ENCODE assay signal across 8 cellular contexts in genomic region chr7:76303057-76303828, GRCh38. TPM values are rescaled to one million over a fixed set of nuclear protein-coding genes. Genes with fewer than 3 reads are reported as not detected.
A peak's percentile ranks its signal among the peaks of the same experiment; 100 is the strongest.
DNase-seq lines count a peak whose midpoint lies in the region.

No MANE protein-coding gene starts in this region.

- DNase-seq in NCI-H524 (lab: John Stamatoyannopoulos, UW) = peak; percentile 63 to 67
- DNase-seq in NCI-H524 treated with DMSO at 0.1 percent for 48 hours (lab: John Stamatoyannopoulos, UW) = no peak
- peak; percentile 87 to 94 for DNase-seq in SJSA1 (ENCODE audit: low read depth in 1 of 2, low spot score in 2 of 2)
- peak; percentile 82 for DNase-seq in activated naive CD4-positive, alpha-beta T cell treated with Interleukin-2 at 50 U/mL for 16 hours
- peak; percentile 84 for DNase-seq in foreskin melanocyte

- H3K9me3 ChIP-seq in HUES64 (ENCODE audit: insufficient read depth, low read depth, low read length) (no peaks in the 10 kb centered on the region), SJSA1 (replicated peaks) (no peaks in the 10 kb centered on the region), neuron (ENCODE audit: low read length) (no peaks in the 10 kb centered on the region), stomach smooth muscle (ENCODE audit: control insufficient read depth in 2 of 2, low read length in 2 of 2) (no peaks in the 10 kb centered on the region)

- H3K36me3 ChIP-seq in HUES64 (ENCODE audit: insufficient read depth, low read length) (peaks cover 7% of the 10 kb centered on the region), SJSA1 (peaks cover 27% of the 10 kb centered on the region), neuron (ENCODE audit: insufficient read depth, low read length) (no peaks in the 10 kb centered on the region), stomach smooth muscle (ENCODE audit: control insufficient read depth in 2 of 2, insufficient read depth in 2 of 2, low read length in 2 of 2) (peaks cover 4 to 6% of the 10 kb centered on the region in 2 donors)

- under 1% methylated on average over 49 of the region's 49 CpGs for WGBS in HUES64

- H2AFZ ChIP-seq in neuron (ENCODE audit: low read depth, low read length) = peak overlapping the region; percentile 80

- H3K4me1 ChIP-seq in HUES64 (ENCODE audit: insufficient read depth, low read length) (peaks cover 17% of the 10 kb centered on the region), SJSA1 (replicated peaks) (peaks cover 21% of the 10 kb centered on the region), neuron (ENCODE audit: insufficient read depth, low read length) (peaks cover 21% of the 10 kb centered on the region), stomach smooth muscle (ENCODE audit: control insufficient read depth, insufficient read depth, low read length) (peaks cover 52% of the 10 kb centered on the region)

- H3K27me3 ChIP-seq in HUES64 (ENCODE audit: insufficient read depth, low read length) (peaks cover 11% of the 10 kb centered on the region; the same call in 1 of the 2 replicates), SJSA1 (replicated peaks) (no peaks in the 10 kb centered on the region), neuron (ENCODE audit: insufficient read depth, low read length) (no peaks in the 10 kb centered on the region), stomach smooth muscle (ENCODE audit: control insufficient read depth in 1 of 2, insufficient read depth in 2 of 2, low read length in 2 of 2) (no peaks in the 10 kb centered on the region)

- peak overlapping the region; percentile 78 for H3K27ac ChIP-seq in HUES64 (ENCODE audit: low read depth, low read length)
- H3K27ac ChIP-seq in SJSA1 = peak overlapping the region; percentile 57
- H3K27ac ChIP-seq in stomach smooth muscle (ENCODE audit: low read length) = peak overlapping the region; percentile 88

- H3K4me3 ChIP-seq in HUES64 (ENCODE audit: low read length) (peak overlapping the region; percentile 59), SJSA1 (peak overlapping the region; percentile 76), neuron (ENCODE audit: low read length) (peak overlapping the region; percentile 46), stomach smooth muscle (ENCODE audit: low read length in 2 of 2) (peak overlapping the region; percentile 84 to 92)

- H3K9ac ChIP-seq in HUES64 (ENCODE audit: low read depth, low read length) (peak overlapping the region; percentile 62), stomach smooth muscle (ENCODE audit: low read length in 2 of 2) (peak overlapping the region; percentile 81 to 96)

RNA-seq across cellular contexts. Expression of gene HSPB1, which starts 0.8 kb away (rescaled TPM):
- 203 TPM for polyA plus RNA-seq in HUES64 (2013, experiment 1 of 2)
- 252 TPM for polyA plus RNA-seq in HUES64 (2013, experiment 2 of 2)
- total RNA-seq in SJSA1 (2014; rRNA removed; shearing (Covaris generic)) = 119 and 221 TPM in 2 replicates

RNA-seq across cellular contexts. Expression of gene YWHAG, which starts 55.5 kb away (rescaled TPM):
- polyA plus RNA-seq in HUES64 (2013, experiment 1 of 2) = 169 TPM
- polyA plus RNA-seq in HUES64 (2013, experiment 2 of 2) = 171 TPM
- 67.0 and 76.1 TPM in 2 replicates for total RNA-seq in SJSA1 (2014; rRNA removed; shearing (Covaris generic))
